ENCODE assay signal across 22 cellular contexts in the genomic region with DNA sequence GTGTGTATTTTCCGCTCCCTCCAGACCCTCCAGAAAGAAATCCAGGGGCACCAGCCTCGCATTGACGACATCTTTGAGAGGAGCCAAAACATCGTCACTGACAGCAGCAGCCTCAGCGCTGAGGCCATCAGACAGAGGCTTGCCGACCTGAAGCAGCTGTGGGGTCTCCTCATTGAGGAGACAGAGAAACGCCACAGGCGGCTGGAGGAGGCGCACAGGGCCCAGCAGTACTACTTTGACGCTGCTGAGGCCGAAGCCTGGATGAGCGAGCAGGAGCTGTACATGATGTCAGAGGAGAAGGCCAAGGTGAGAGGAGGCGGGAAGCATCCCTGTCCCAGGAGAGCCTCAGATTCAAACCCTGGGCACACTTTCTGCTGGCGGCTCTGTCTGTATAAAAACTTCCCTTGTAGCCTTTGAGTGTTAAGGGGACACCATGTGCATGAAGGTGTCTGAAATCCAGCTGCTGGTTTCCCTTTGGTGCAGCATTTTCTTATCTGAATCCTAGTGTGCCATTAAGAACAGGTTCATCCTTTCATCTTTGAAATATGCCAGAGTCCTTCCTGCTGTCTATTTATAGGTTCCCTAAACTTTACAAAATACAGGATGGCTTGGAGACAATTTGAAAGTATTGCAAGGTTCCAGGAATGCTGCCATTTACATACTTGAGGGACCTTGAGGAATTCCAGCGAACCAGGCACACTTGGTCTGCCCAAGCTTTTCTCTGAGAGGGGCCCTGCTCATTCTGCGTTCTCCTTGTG.
"Had no signal": no experiment of that assay in that cellular context is flagged by ENCODE, and none has a peak within 500 bp of the region (broad histone marks: within the 10 kb centered on the region; RNA-seq: fewer than 3 reads in every experiment).

No MANE protein-coding gene starts in this region.

- H3K27me3 ChIP-seq: ascending aorta, dorsolateral prefrontal cortex, heart left ventricle, SJCRH30, spleen, thyroid gland had no signal

- H3K9me3 ChIP-seq: ascending aorta, heart left ventricle, mucosa of descending colon, prostate gland, SJCRH30, spleen, thyroid gland had no signal

- ATAC-seq: activated CD8-positive, alpha-beta T cell treated with anti-CD3 and anti-CD28 coated beads for 36 hours; activated T-cell treated with anti-CD3 and anti-CD28 coated beads, Interleukin-2, amount 50 U/mL, for 72 hours; esophagus mucosa; heart left ventricle; left colon; mucosa of descending colon; sciatic nerve; WTC11 had no signal

- H3K4me3 ChIP-seq: ascending aorta, dorsolateral prefrontal cortex, heart left ventricle, mucosa of descending colon, prostate gland, SJCRH30, spleen, thyroid gland had no signal

- H3K4me1 ChIP-seq: prostate gland, SJCRH30 had no signal

- FAIRE-seq: bronchial epithelial cell, TTC549, urothelium cell line had no signal

- H3K27ac Mint-ChIP-seq: activated CD8-positive, alpha-beta T cell treated with anti-CD3 and anti-CD28 coated beads for 36 hours; nephron; WTC11 had no signal

- DNase-seq: activated CD4-positive, alpha-beta T cell treated with anti-CD3 and anti-CD28 coated beads for 4 hours; activated CD8-positive, alpha-beta memory T cell treated with anti-CD3 and anti-CD28 coated beads, Interleukin-2, amount 50 U/mL, for 48 hours; activated CD8-positive, alpha-beta T cell treated with anti-CD3 and anti-CD28 coated beads for 36 hours; activated gamma-delta T cell treated with Interleukin-2 at 50 U/mL for 16 hours; activated T-cell treated with anti-CD3 and anti-CD28 coated beads, Interleukin-2, amount 50 U/mL, for 72 hours; dorsolateral prefrontal cortex; heart left ventricle; left colon; mucosa of descending colon; nucleus accumbens; SJCRH30; spleen; thyroid gland had no signal

- H3K27ac ChIP-seq: ascending aorta, prostate gland, SJCRH30, thyroid gland had no signal

- H3K27me3 Mint-ChIP-seq: activated CD8-positive, alpha-beta T cell treated with anti-CD3 and anti-CD28 coated beads for 36 hours had no signal

- H3K4me3 Mint-ChIP-seq: activated CD8-positive, alpha-beta T cell treated with anti-CD3 and anti-CD28 coated beads for 36 hours; activated T-cell treated with anti-CD3 and anti-CD28 coated beads, Interleukin-2, amount 50 U/mL, for 72 hours; nephron; WTC11 had no signal

- H3K4me1 Mint-ChIP-seq: WTC11 had no signal

- H3K9me3 Mint-ChIP-seq: activated CD8-positive, alpha-beta T cell treated with anti-CD3 and anti-CD28 coated beads for 36 hours; activated T-cell treated with anti-CD3 and anti-CD28 coated beads, Interleukin-2, amount 50 U/mL, for 72 hours; nephron; WTC11 had no signal
